In genomic region chr4:185472063-185472542, GRCh38 we compare ENCODE assay signal across 8 cellular contexts. TPM values are rescaled to one million over a fixed set of nuclear protein-coding genes. Genes with fewer than 3 reads are reported as not detected.
DNase-seq lines count a peak whose midpoint lies in the region; ATAC-seq and TF ChIP-seq lines count a peak whose summit lies in the region.

No MANE protein-coding gene starts in this region.

- H3K4me1 ChIP-seq in MM.1S (ENCODE audit: low read length), result peaks cover 10% of the 10 kb centered on the region; the same call in 1 of the 2 replicates
- H3K4me1 ChIP-seq in psoas muscle, result no peaks in the 10 kb centered on the region

- no peaks in the 10 kb centered on the region for H4K20me1 ChIP-seq in MM.1S (ENCODE audit: insufficient read depth, low read length)

- H3K27me3 ChIP-seq in MM.1S (replicated peaks; ENCODE audit: insufficient read depth, low read length) (no peaks in the 10 kb centered on the region), psoas muscle (ENCODE audit: insufficient read depth in 3 of 3, low read length in 2 of 3) (no peaks in the 10 kb centered on the region)

- peaks cover 6% of the 10 kb centered on the region; the same call in 1 of the 2 replicates for H3F3A ChIP-seq in MM.1S (ENCODE audit: insufficient read depth, low read length)

- peak overlapping the region; percentile 99 for H3K9ac ChIP-seq in MM.1S (ENCODE audit: low read length)

- TF ChIP-seq POLR2A in GM18505 (IDR thresholded peaks at IDR 0.05; ENCODE audit: borderline replicate concordance, extremely low read depth, insufficient read depth, insufficient read length), result no peak

- H2AFZ ChIP-seq in MM.1S (ENCODE audit: low read length), result peak overlapping the region; percentile 67

- peak overlapping the region; percentile 96 for H3K4me2 ChIP-seq in MM.1S (ENCODE audit: low read depth, low read length)

- intact Hi-C loops in psoas muscle (cut with DNase I), result loop anchor here (5.0 kb wide), 2 partner anchors 125 to 565 kb away; no protein-coding TSS in a partner anchor

- 18 to 45% (median 25%) methylated on average over 11 of the region's 11 CpGs for WGBS in psoas muscle, 3 donors

- DNase-seq in MM.1S (peak; percentile 44), epithelial cell of esophagus (ENCODE audit: low read depth) (no peak), psoas muscle (no peak), cortex of kidney (lab: John Stamatoyannopoulos, UW) (no peak), NCI-H774 (lab: John Stamatoyannopoulos, UW) (no peak)

- H3K4me3 ChIP-seq in MM.1S (ENCODE audit: low read length) (peak overlapping the region; percentile 90), epithelial cell of esophagus (ENCODE audit: low read length) (peak overlapping the region; percentile 58), psoas muscle (peak overlapping the region; percentile 74)

- H3K9me3 ChIP-seq in MM.1S (replicated peaks; ENCODE audit: insufficient read depth, low read length) (no peaks in the 10 kb centered on the region), psoas muscle (no peaks in the 10 kb centered on the region)

- no peak for TF ChIP-seq CTCF in MM.1S (IDR thresholded peaks at IDR 0.05; ENCODE audit: low read length)
- TF ChIP-seq CTCF in epithelial cell of esophagus (IDR thresholded peaks at IDR 0.05; ENCODE audit: insufficient read depth, low read depth, low read length, missing control alignments), result no peak
- no peak for TF ChIP-seq CTCF in psoas muscle (IDR thresholded peaks at IDR 0.05)

- peaks cover 20% of the 10 kb centered on the region for H3K79me2 ChIP-seq in MM.1S (ENCODE audit: low read length)

- no peaks in the 10 kb centered on the region for H3K9me2 ChIP-seq in MM.1S (replicated peaks; ENCODE audit: insufficient read depth, low read length)

- H3K36me3 ChIP-seq in MM.1S (replicated peaks; ENCODE audit: insufficient read depth, low read length) (no peaks in the 10 kb centered on the region), psoas muscle (ENCODE audit: insufficient read depth in 1 of 2, low read depth in 1 of 2) (no peaks in the 10 kb centered on the region)

- ATAC-seq in GM18505 (IDR thresholded peaks at IDR 0.05; ENCODE audit: unreplicated experiment) (peak; percentile 2), psoas muscle (no peak), GM21717 (IDR thresholded peaks at IDR 0.05; ENCODE audit: unreplicated experiment) (no peak), HG02798 (IDR thresholded peaks at IDR 0.05; ENCODE audit: poor library complexity, unreplicated experiment) (no peak)

- H3K27ac ChIP-seq in MM.1S (ENCODE audit: low read length) (peak overlapping the region; percentile 81), psoas muscle (peak overlapping the region; percentile 83)

RNA-seq across cellular contexts. Expression of gene CCDC110, which starts 0.6 kb away (rescaled TPM):
- total RNA-seq in psoas muscle, result 1 to 10 TPM in 2 of 4 donors, under 1 TPM in 2; 0.54 to 7.0 (median 3.2) TPM
- polyA plus RNA-seq in psoas muscle, result 1 to 10 TPM in 1 of 3 donors, under 1 TPM in 2; 0.07 to 5.9 (median 0.65) TPM

RNA-seq across cellular contexts. Expression of gene UFSP2, which starts 46.3 kb away (rescaled TPM):
- total RNA-seq in psoas muscle, result 10 to 100 TPM; 32.1 to 45.5 (median 41.4) TPM
- polyA plus RNA-seq in psoas muscle, result 10 to 100 TPM; 22.5 to 33.8 (median 31.4) TPM
